Comparison of ENCODE assay signal across 1 cellular context in genomic region chr19:47483800-47484690, GRCh38.
TF ChIP-seq lines count a peak whose summit lies in the region.

TSS of gene KPTN (minus strand) at chr19:47484219. CDS start at chr19:47484160, 59 bp downstream.

TF ChIP-seq in HepG2, 621 proteins besides CTCF, POLR2A, EP300 and RAD21 (continued from another document and continues in another):
- peak; percentile 41; the same call in 1 of the 2 replicates for TF ChIP-seq NFAT5 (CRISPR knock-in tag; IDR thresholded peaks at IDR 0.05)
- TF ChIP-seq ZNF407 (CRISPR knock-in tag; IDR thresholded peaks at IDR 0.05; ENCODE audit: not compliant biosample characterization), result peak; percentile 69
- TF ChIP-seq ZNF580 (CRISPR knock-in tag; IDR thresholded peaks at IDR 0.05; ENCODE audit: borderline replicate concordance, low read depth), result no peak; the same call in 1 of the 2 replicates
- peak; percentile 78 for TF ChIP-seq TAF1 (CRISPR knock-in tag; IDR thresholded peaks at IDR 0.05)
- peak; percentile 90 for TF ChIP-seq GATAD1 (CRISPR knock-in tag; IDR thresholded peaks at IDR 0.05)
- TF ChIP-seq THYN1 (CRISPR knock-in tag; IDR thresholded peaks at IDR 0.05; ENCODE audit: borderline replicate concordance, low read depth), result no peak
- no peak for TF ChIP-seq PRMT3 (CRISPR knock-in tag; IDR thresholded peaks at IDR 0.05; ENCODE audit: borderline replicate concordance, low read depth)
- no peak for TF ChIP-seq CHCHD3 (CRISPR knock-in tag; IDR thresholded peaks at IDR 0.05)
- TF ChIP-seq RFX1 (IDR thresholded peaks at IDR 0.05), result no peak
- TF ChIP-seq ZNF281 (CRISPR knock-in tag; IDR thresholded peaks at IDR 0.05; ENCODE audit: borderline replicate concordance), result 0 out of 2 replicates have a peak, but pooled peaks have one; percentile 13
- no peak; the same call in 1 of the 2 replicates for TF ChIP-seq PAXIP1 (CRISPR knock-in tag; conservative IDR thresholded peaks at IDR 0.05)
- no peak for TF ChIP-seq ZNF354B (CRISPR knock-in tag; IDR thresholded peaks at IDR 0.05)
- no peak for TF ChIP-seq RORA (CRISPR knock-in tag; IDR thresholded peaks at IDR 0.05)
- no peak for TF ChIP-seq HOMEZ (CRISPR knock-in tag; IDR thresholded peaks at IDR 0.05; ENCODE audit: low read depth)
- no peak for TF ChIP-seq ZNF18 (CRISPR knock-in tag; IDR thresholded peaks at IDR 0.05; ENCODE audit: insufficient replicate concordance)
- TF ChIP-seq ZNF121 (CRISPR knock-in tag; IDR thresholded peaks at IDR 0.05), result no peak
- TF ChIP-seq SMARCC2 (IDR thresholded peaks at IDR 0.05), result no peak
- no peak for TF ChIP-seq DZIP1 (CRISPR knock-in tag; IDR thresholded peaks at IDR 0.05)
- TF ChIP-seq CERS6 (CRISPR knock-in tag; IDR thresholded peaks at IDR 0.05), result no peak
- 0 out of 2 replicates have a peak, but pooled peaks have one; percentile 59 for TF ChIP-seq ZNF160 (CRISPR knock-in tag; IDR thresholded peaks at IDR 0.05)
